In the genomic region with DNA sequence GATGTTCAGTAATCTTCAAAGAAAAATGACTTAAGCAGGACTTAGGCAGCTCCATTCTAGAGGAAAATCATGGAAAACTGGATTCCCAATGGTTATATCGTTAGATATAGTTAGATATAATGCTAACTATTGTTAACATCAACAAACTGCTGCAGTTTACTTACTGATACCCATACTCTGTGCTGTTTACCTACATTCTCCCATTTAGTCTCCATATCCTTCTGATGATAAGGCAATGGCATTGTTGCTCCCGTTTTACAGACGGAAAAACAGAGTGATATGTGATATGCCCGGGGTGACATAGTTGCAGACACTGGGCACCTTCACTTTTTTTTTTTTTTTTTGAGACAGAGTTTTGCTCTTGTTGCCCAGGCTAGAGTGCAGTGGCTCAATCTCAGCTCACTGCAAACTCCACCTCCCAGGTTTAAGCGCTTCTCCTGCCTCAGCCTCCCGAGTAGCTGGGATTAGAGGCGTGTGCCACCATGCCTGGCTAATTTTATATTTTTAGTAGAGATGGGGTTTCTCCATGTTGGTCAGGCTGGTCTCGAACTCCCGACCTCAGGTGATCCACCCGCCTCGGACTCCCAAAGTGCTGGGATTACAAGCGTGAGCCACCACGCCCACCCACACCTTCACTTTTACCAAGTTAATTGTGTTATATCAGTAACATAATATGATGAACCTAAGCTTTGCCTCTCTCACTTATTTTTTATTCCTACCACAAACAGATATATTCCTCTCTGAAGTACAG, we compare ENCODE assay signal across 8 cellular contexts. TPM values are rescaled to one million over a fixed set of nuclear protein-coding genes. Genes with fewer than 3 reads are reported as not detected.
DNase-seq lines count a peak whose midpoint lies in the region; ATAC-seq, FAIRE-seq and TF ChIP-seq lines count a peak whose summit lies in the region.
"Not testable (repeated sequence)": the region's sequence is repeated elsewhere in the genome, so short reads cannot be mapped to it uniquely, and the experiment has no call there.

No MANE protein-coding gene starts in this region.

- not testable (repeated sequence) for TF ChIP-seq EP300 in A549 (IDR thresholded peaks at IDR 0.05)

- POLR2A ChIA-PET in A549 (lab: Yijun Ruan, JAX) = interaction anchor here (1.0 kb wide), 1 partner anchor 99 kb away, joined by 4 read pairs; a partner anchor contains a TSS

- H3K27ac Mint-ChIP-seq in HFFc6 = peak overlapping the region; percentile 82
- H3K27ac Mint-ChIP-seq in activated T-helper 17 cell treated with anti-CD3 and anti-CD28 coated beads, Interleukin-2, amount 50 U/mL, for 72 hours = peak overlapping the region; percentile 52
- peak overlapping the region; percentile 90 for H3K27ac Mint-ChIP-seq in chondrocyte (ENCODE audit: unreplicated experiment)
- not testable (repeated sequence) for H3K27ac Mint-ChIP-seq in natural killer cell treated with Interleukin-12 subunit alpha and Interleukin-12 subunit beta and Interleukin-15 and Interleukin-18, amount 100 ng/mL, for 72 hours
- peak overlapping the region; percentile 29 for H3K27ac Mint-ChIP-seq in stimulated activated naive CD8-positive, alpha-beta T cell treated with anti-CD3 and anti-CD28 coated beads, Interleukin-15, Interleukin-2, amounts not matched to agents 100 ng/mL and 50 ng/mL, for 24 hours

- H3K9me3 Mint-ChIP-seq in HFFc6; activated T-helper 17 cell treated with anti-CD3 and anti-CD28 coated beads, Interleukin-2, amount 50 U/mL, for 72 hours; chondrocyte (ENCODE audit: low read depth); natural killer cell treated with Interleukin-12 subunit alpha and Interleukin-12 subunit beta and Interleukin-15 and Interleukin-18, amount 100 ng/mL, for 72 hours; stimulated activated naive CD8-positive, alpha-beta T cell treated with anti-CD3 and anti-CD28 coated beads, Interleukin-15, Interleukin-2, amounts not matched to agents 100 ng/mL and 50 ng/mL, for 24 hours: not testable (repeated sequence)

- not testable (repeated sequence) for DNase-seq in A549 (ENCODE audit: low read depth in 1 of 2, low spot score in 1 of 2); HFFc6; SJSA1 (ENCODE audit: low read depth in 1 of 2, low spot score in 2 of 2); chondrocyte (ENCODE audit: low spot score); natural killer cell treated with Interleukin-12 subunit alpha and Interleukin-12 subunit beta and Interleukin-15 and Interleukin-18, amount 100 ng/mL, for 72 hours (ENCODE audit: low spot score)
- peak in 1 of 2 donors; percentile 49 for DNase-seq in fibroblast of lung (ENCODE audit: low read depth in 2 of 2)

- H3K4me1 Mint-ChIP-seq in HFFc6 (ENCODE audit: low read depth) = peaks cover 86% of the 10 kb centered on the region
- peaks cover 12% of the 10 kb centered on the region for H3K4me1 Mint-ChIP-seq in activated T-helper 17 cell treated with anti-CD3 and anti-CD28 coated beads, Interleukin-2, amount 50 U/mL, for 72 hours
- peaks cover 95% of the 10 kb centered on the region for H3K4me1 Mint-ChIP-seq in chondrocyte (ENCODE audit: low read depth)
- H3K4me1 Mint-ChIP-seq in natural killer cell treated with Interleukin-12 subunit alpha and Interleukin-12 subunit beta and Interleukin-15 and Interleukin-18, amount 100 ng/mL, for 72 hours (ENCODE audit: low read depth in 2 of 2) = not testable (repeated sequence)
- peaks cover 26% of the 10 kb centered on the region for H3K4me1 Mint-ChIP-seq in stimulated activated naive CD8-positive, alpha-beta T cell treated with anti-CD3 and anti-CD28 coated beads, Interleukin-15, Interleukin-2, amounts not matched to agents 100 ng/mL and 50 ng/mL, for 24 hours (ENCODE audit: low read depth)

- peak overlapping the region; percentile 61 for H3K4me2 ChIP-seq in A549
- not testable (repeated sequence) for H3K4me2 ChIP-seq in fibroblast of lung (ENCODE audit: extremely low read depth, insufficient read depth, low read length)

- H3K4me3 ChIP-seq in A549; SJSA1; fibroblast of lung (replicated peaks in 1 of 4; ENCODE audit: control extremely low read depth in 1 of 4, insufficient read depth in 1 of 4, low read depth in 3 of 4, low read length in 4 of 4): not testable (repeated sequence)

- not testable (repeated sequence) for ATAC-seq in A549; activated T-helper 17 cell treated with anti-CD3 and anti-CD28 coated beads, Interleukin-2, amount 50 U/mL, for 72 hours (replicated peaks); natural killer cell treated with Interleukin-12 subunit alpha and Interleukin-12 subunit beta and Interleukin-15 and Interleukin-18, amount 100 ng/mL, for 72 hours

- H2AFZ ChIP-seq in fibroblast of lung (ENCODE audit: low read length) = not testable (repeated sequence)

- peaks cover 56% of the 10 kb centered on the region for H3K4me1 ChIP-seq in A549
- peaks cover 30% of the 10 kb centered on the region for H3K4me1 ChIP-seq in SJSA1 (replicated peaks)
- H3K4me1 ChIP-seq in fibroblast of lung (ENCODE audit: control insufficient read depth, extremely low read depth, insufficient read depth, low read length) = peaks cover 18% of the 10 kb centered on the region

- H3K9ac ChIP-seq in fibroblast of lung (ENCODE audit: insufficient read depth, low read length) = not testable (repeated sequence)

- TF ChIP-seq CTCF in A549 (IDR thresholded peaks at IDR 0.05); HFFc6 (IDR thresholded peaks at IDR 0.05); chondrocyte (IDR thresholded peaks at IDR 0.05); fibroblast of lung (conservative IDR thresholded peaks at IDR 0.05 in 1 of 2, IDR thresholded peaks at IDR 0.05 in 1 of 2; ENCODE audit: low read depth in 1 of 2, low read length in 2 of 2): not testable (repeated sequence)

- 83% methylated on average over 13 of the region's 13 CpGs for WGBS in A549 (ENCODE audit: missing lambda C conversion rate)

- not testable (repeated sequence) for H3K27me3 ChIP-seq in SJSA1 (replicated peaks); fibroblast of lung (ENCODE audit: control insufficient read depth, insufficient read depth, low read length)

- H3K27ac ChIP-seq in A549 (peak overlapping the region; percentile 67 to 85), SJSA1 (peak overlapping the region; percentile 18), fibroblast of lung (ENCODE audit: insufficient read depth, low read length) (peak overlapping the region; percentile 24)

- H3K79me2 ChIP-seq in fibroblast of lung (ENCODE audit: control insufficient read depth, insufficient read depth, low read length) = peaks cover 20% of the 10 kb centered on the region

- TF ChIP-seq POLR2A in A549 (IDR thresholded peaks at IDR 0.05; ENCODE audit: low read length) = not testable (repeated sequence)

- peaks cover 83% of the 10 kb centered on the region for H3K36me3 Mint-ChIP-seq in HFFc6 (ENCODE audit: low read depth)
- not testable (repeated sequence) for H3K36me3 Mint-ChIP-seq in activated T-helper 17 cell treated with anti-CD3 and anti-CD28 coated beads, Interleukin-2, amount 50 U/mL, for 72 hours (ENCODE audit: low read depth); natural killer cell treated with Interleukin-12 subunit alpha and Interleukin-12 subunit beta and Interleukin-15 and Interleukin-18, amount 100 ng/mL, for 72 hours; stimulated activated naive CD8-positive, alpha-beta T cell treated with anti-CD3 and anti-CD28 coated beads, Interleukin-15, Interleukin-2, amounts not matched to agents 100 ng/mL and 50 ng/mL, for 24 hours (ENCODE audit: low read depth)
- peaks cover 77% of the 10 kb centered on the region for H3K36me3 Mint-ChIP-seq in chondrocyte (ENCODE audit: low read depth)

- H4K20me1 ChIP-seq in fibroblast of lung (ENCODE audit: control insufficient read depth, extremely low read depth, insufficient read depth, low read length) = not testable (repeated sequence)

- CTCF ChIA-PET in A549 (lab: Yijun Ruan, JAX) = interaction anchor here (1.0 to 1.2 kb wide), 2 partner anchors 14 to 510 kb away, joined by 3 read pairs; no protein-coding TSS in a partner anchor

- not testable (repeated sequence) for H3K9me3 ChIP-seq in A549; SJSA1 (replicated peaks); fibroblast of lung (ENCODE audit: control insufficient read depth, insufficient read depth, low read depth, low read length)

- peaks cover 85% of the 10 kb centered on the region for H3K36me3 ChIP-seq in SJSA1
- H3K36me3 ChIP-seq in fibroblast of lung (ENCODE audit: control insufficient read depth, insufficient read depth, low read length) = peaks cover 28% of the 10 kb centered on the region

- H3K4me3 Mint-ChIP-seq in HFFc6 (peak overlapping the region; percentile 77), chondrocyte (ENCODE audit: unreplicated experiment) (peak overlapping the region; percentile 14)
- H3K4me3 Mint-ChIP-seq in activated T-helper 17 cell treated with anti-CD3 and anti-CD28 coated beads, Interleukin-2, amount 50 U/mL, for 72 hours; stimulated activated naive CD8-positive, alpha-beta T cell treated with anti-CD3 and anti-CD28 coated beads, Interleukin-15, Interleukin-2, amounts not matched to agents 100 ng/mL and 50 ng/mL, for 24 hours: not testable (repeated sequence)
- H3K4me3 Mint-ChIP-seq in natural killer cell treated with Interleukin-12 subunit alpha and Interleukin-12 subunit beta and Interleukin-15 and Interleukin-18, amount 100 ng/mL, for 72 hours = peak overlapping the region; percentile 23

- not testable (repeated sequence) for FAIRE-seq in A549 (lab: Jason Lieb, UNC)

- not testable (repeated sequence) for TF ChIP-seq RAD21 in A549 (conservative IDR thresholded peaks at IDR 0.05 in 1 of 2, IDR thresholded peaks at IDR 0.05 in 1 of 2)

- peaks cover 17% of the 10 kb centered on the region for H3K27me3 Mint-ChIP-seq in HFFc6 (ENCODE audit: insufficient read depth)
- peaks cover 20% of the 10 kb centered on the region for H3K27me3 Mint-ChIP-seq in activated T-helper 17 cell treated with anti-CD3 and anti-CD28 coated beads, Interleukin-2, amount 50 U/mL, for 72 hours
- not testable (repeated sequence) for H3K27me3 Mint-ChIP-seq in chondrocyte (ENCODE audit: low read depth)
- H3K27me3 Mint-ChIP-seq in natural killer cell treated with Interleukin-12 subunit alpha and Interleukin-12 subunit beta and Interleukin-15 and Interleukin-18, amount 100 ng/mL, for 72 hours = peaks cover 16 to 17% of the 10 kb centered on the region in 2 donors
- peaks cover 48% of the 10 kb centered on the region for H3K27me3 Mint-ChIP-seq in stimulated activated naive CD8-positive, alpha-beta T cell treated with anti-CD3 and anti-CD28 coated beads, Interleukin-15, Interleukin-2, amounts not matched to agents 100 ng/mL and 50 ng/mL, for 24 hours

RNA-seq across cellular contexts. Expression of a gene that starts 25.5 kb away (rescaled TPM):
- polyA plus RNA-seq in A549 (2011; rRNA removed) = 500 and 982 TPM in 2 replicates
- polyA plus RNA-seq in A549 (2012; cell fraction: cytosol; rRNA removed) = 90.1 and 100 TPM in 2 replicates
- polyA plus RNA-seq in A549 (2012; cell fraction: nucleus; rRNA removed) = 388 and 415 TPM in 2 replicates
- 157 to 223 TPM (median 203 TPM) in 3 replicates for polyA plus RNA-seq in A549 (2017; fragmentation: RNase III; extraction: RNeasy Plus Mini Kit Qiagen cat#74134 plus additional on column Dnase treatment)
- 1,062 and 1,397 TPM in 2 replicates for polyA minus RNA-seq in A549 (2011; rRNA and poly(A)+ RNA removed)
- 1,000 to 10,000 TPM; 2,848 to 5,249 (median 2,869) TPM for total RNA-seq in HFFc6 (2021; fragmentation: NEBNext Ultra II Directional; extraction: Animal tissue kit (Norgen Biotek cat#: 25700))
- total RNA-seq in SJSA1 (2014; rRNA removed; shearing (Covaris generic)) = 498 and 887 TPM in 2 replicates
- 1 to 10 TPM in 1 of 2 donors, under 1 TPM in 1; 0.97 to 1.2 TPM for total RNA-seq in activated T-helper 17 cell treated with anti-CD3 and anti-CD28 coated beads, Interleukin-2, amount 50 U/mL, for 72 hours
- total RNA-seq in chondrocyte = 30,644 to 36,263 TPM (median 31,288 TPM) in 3 replicates
- total RNA-seq in fibroblast of lung = 3,444 and 5,906 TPM in 2 replicates
- 3,495 and 3,629 TPM in 2 replicates for polyA plus RNA-seq in fibroblast of lung
- 3,058 and 3,832 TPM in 2 replicates for polyA plus RNA-seq in fibroblast of lung (2012)
- 4,954 and 5,215 TPM in 2 replicates for polyA minus RNA-seq in fibroblast of lung (ENCODE audit: low replicate concordance)
- 1 to 10 TPM; 8.7 to 8.8 TPM for total RNA-seq in natural killer cell treated with Interleukin-12 subunit alpha and Interleukin-12 subunit beta and Interleukin-15 and Interleukin-18, amount 100 ng/mL, for 72 hours

Comparison
In these comparisons a context has a peak if more than half of its experiments do, and no peak if none do; other contexts are left out.
1. H3K27ac ChIP-seq: peak in every context shown above with its lines; median percentile 76 in A549; 24 in fibroblast of lung; 18 in SJSA1.
2. RNA of a gene that starts 25.5 kb away (total RNA-seq): 30,644 to 36,263 TPM in chondrocyte, 3,444 to 5,906 TPM in fibroblast of lung, 2,848 to 5,249 TPM in HFFc6 and 498 to 887 TPM in SJSA1; 8.7 to 8.8 TPM in natural killer cell treated with Interleukin-12 subunit alpha and Interleukin-12 subunit beta and Interleukin-15 and Interleukin-18, amount 100 ng/mL, for 72 hours and 0.97 to 1.2 TPM in activated T-helper 17 cell treated with anti-CD3 and anti-CD28 coated beads, Interleukin-2, amount 50 U/mL, for 72 hours; every median in the first group is over 10 times any median in the second.